36 cellular contexts compared by ENCODE assay signal in the genomic region with DNA sequence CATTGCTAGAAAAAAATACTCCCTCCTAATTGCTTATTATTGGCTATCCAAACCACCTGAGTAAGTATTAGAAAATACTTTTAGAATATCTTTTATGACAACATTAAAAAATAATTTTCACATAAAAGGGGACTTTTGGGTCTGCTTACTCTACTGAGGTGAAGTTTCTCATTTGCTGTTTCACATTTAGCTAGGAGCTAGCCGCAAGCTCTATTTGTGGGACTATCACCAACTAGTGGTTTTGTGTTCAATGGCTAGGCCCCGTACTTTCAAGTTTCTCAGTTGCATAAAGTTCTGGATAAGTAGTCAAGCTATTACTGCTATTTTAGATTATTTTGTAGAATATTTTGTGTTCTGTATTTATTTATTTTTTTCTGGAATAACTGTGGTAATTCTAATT.
DNase-seq lines count a peak whose midpoint lies in the region; ATAC-seq, FAIRE-seq and TF ChIP-seq lines count a peak whose summit lies in the region.
"Had no signal": no experiment of that assay in that cellular context is flagged by ENCODE, and none has a peak within 500 bp of the region (broad histone marks: within the 10 kb centered on the region; RNA-seq: fewer than 3 reads in every experiment).

No MANE protein-coding gene starts in this region.

- H3K36me3 Mint-ChIP-seq in stimulated activated naive B cell treated with anti-CD40 and anti-IgM and Interleukin-4, amounts not matched to agents 10 μg/mL and 1 μg/mL and 100 μg/mL, for 72 hours, result no peaks in the 10 kb centered on the region
- H3K36me3 Mint-ChIP-seq: activated naive CD4-positive, alpha-beta T cell treated with anti-CD3 and anti-CD28 coated beads, Interleukin-2, amount 50 U/mL, for 24 hours; brain; naive thymus-derived CD8-positive, alpha-beta T cell had no signal

- no peaks in the 10 kb centered on the region for H3K4me1 Mint-ChIP-seq in stimulated activated naive B cell treated with anti-CD40 and anti-IgM and Interleukin-4, amounts not matched to agents 10 μg/mL and 1 μg/mL and 100 μg/mL, for 72 hours
- H3K4me1 Mint-ChIP-seq: activated naive CD4-positive, alpha-beta T cell treated with anti-CD3 and anti-CD28 coated beads, Interleukin-2, amount 50 U/mL, for 24 hours; brain; naive thymus-derived CD8-positive, alpha-beta T cell had no signal

- peak overlapping the region; percentile 72; the same call in 1 of the 2 replicates for H3K27ac ChIP-seq in SK-N-MC
- H3K27ac ChIP-seq: gastroesophageal sphincter, prostate gland, right lobe of liver, spleen, stomach, tibial artery, VCaP had no signal

- FAIRE-seq in urothelium cell line (lab: Jason Lieb, UNC), result no peak
- FAIRE-seq: GM19239 had no signal

- intact Hi-C loops in Right ventricle myocardium superior (cut with DNase I), result no loop called here

- H3K9me3 Mint-ChIP-seq in stimulated activated naive B cell treated with anti-CD40 and anti-IgM and Interleukin-4, amounts not matched to agents 10 μg/mL and 1 μg/mL and 100 μg/mL, for 72 hours, result peaks cover 0 to 3% of the 10 kb centered on the region in 2 donors
- H3K9me3 Mint-ChIP-seq: activated naive CD4-positive, alpha-beta T cell treated with anti-CD3 and anti-CD28 coated beads, Interleukin-2, amount 50 U/mL, for 24 hours; brain had no signal

- no peak overlapping the region for H3K4me3 Mint-ChIP-seq in stimulated activated naive B cell treated with anti-CD40 and anti-IgM and Interleukin-4, amounts not matched to agents 10 μg/mL and 1 μg/mL and 100 μg/mL, for 72 hours
- H3K4me3 Mint-ChIP-seq: activated naive CD4-positive, alpha-beta T cell treated with anti-CD3 and anti-CD28 coated beads, Interleukin-2, amount 50 U/mL, for 24 hours; brain; naive thymus-derived CD8-positive, alpha-beta T cell had no signal

- H3K9me3 ChIP-seq in SK-N-MC (ENCODE audit: low read depth, low read length), result no peaks in the 10 kb centered on the region
- H3K9me3 ChIP-seq: BE2C, gastroesophageal sphincter, prostate gland, right lobe of liver, tibial artery had no signal

- H3K27ac Mint-ChIP-seq in stimulated activated naive B cell treated with anti-CD40 and anti-IgM and Interleukin-4, amounts not matched to agents 10 μg/mL and 1 μg/mL and 100 μg/mL, for 72 hours, result no peak overlapping the region
- H3K27ac Mint-ChIP-seq: activated naive CD4-positive, alpha-beta T cell treated with anti-CD3 and anti-CD28 coated beads, Interleukin-2, amount 50 U/mL, for 24 hours; brain; naive thymus-derived CD8-positive, alpha-beta T cell had no signal

- no peaks in the 10 kb centered on the region for H3K27me3 Mint-ChIP-seq in stimulated activated naive B cell treated with anti-CD40 and anti-IgM and Interleukin-4, amounts not matched to agents 10 μg/mL and 1 μg/mL and 100 μg/mL, for 72 hours
- H3K27me3 Mint-ChIP-seq: activated naive CD4-positive, alpha-beta T cell treated with anti-CD3 and anti-CD28 coated beads, Interleukin-2, amount 50 U/mL, for 24 hours; brain; naive thymus-derived CD8-positive, alpha-beta T cell had no signal

- peak; percentile 3 for TF ChIP-seq CTCF in GM12865 (IDR thresholded peaks at IDR 0.05; ENCODE audit: insufficient read depth, low read depth, low read length, missing control alignments)

- no peaks in the 10 kb centered on the region for H3K36me3 ChIP-seq in SK-N-MC (ENCODE audit: insufficient read depth, low read length)
- H3K36me3 ChIP-seq: BE2C, gastroesophageal sphincter, prostate gland, right lobe of liver, spleen, stomach, tibial artery had no signal

- DNase-seq in GM12865 (ENCODE audit: low read depth) (peak; percentile 73), SK-N-MC (ENCODE audit: low read depth, low spot score) (no peak), urothelium cell line (ENCODE audit: low spot score) (no peak), Right ventricle myocardium superior (no peak), D341Med (ENCODE audit: low spot score) (no peak)
- DNase-seq in stimulated activated naive B cell treated with anti-CD40 and anti-IgM and Interleukin-4, amounts not matched to agents 10 μg/mL and 1 μg/mL and 100 μg/mL, for 72 hours, result no peak
- DNase-seq: ACHN; activated CD4-positive, alpha-beta T cell treated with anti-CD3 and anti-CD28 coated beads for 4 hours; amniotic stem cell; BE2C; cerebellar nuclear complex; HCEC 1CT; hippocampal formation; left cardiac atrium; MV-4-11; naive thymus-derived CD8-positive, alpha-beta T cell; NCI-H1436 treated with DMSO at 0.1 percent for 48 hours; NCI-H2081 treated with DMSO at 0.1 percent for 48 hours; NCI-H226; NCI-H526 treated with DMSO at 0.1 percent for 48 hours; right lobe of liver; SIG-M5; spleen; stimulated activated CD4-positive, alpha-beta T cell treated with anti-CD3 and anti-CD28 coated beads, Interleukin-2, amount 100 ng/mL, for 24 hours; stomach; T-helper 9 cell; tibial artery had no signal

- ATAC-seq in GM21529 (IDR thresholded peaks at IDR 0.05; ENCODE audit: unreplicated experiment) (peak; percentile 44), HG03378 (IDR thresholded peaks at IDR 0.05; ENCODE audit: unreplicated experiment) (peak; percentile 58), Right ventricle myocardium superior (ENCODE audit: poor library complexity) (no peak)
- ATAC-seq in stimulated activated naive B cell treated with anti-CD40 and anti-IgM and Interleukin-4, amounts not matched to agents 10 μg/mL and 1 μg/mL and 100 μg/mL, for 72 hours (replicated peaks), result no peak
- ATAC-seq: gastroesophageal sphincter; left cardiac atrium; naive thymus-derived CD8-positive, alpha-beta T cell; right lobe of liver had no signal

- no peak overlapping the region for H3K9ac ChIP-seq in SK-N-MC (ENCODE audit: insufficient read length)

- H3K4me3 ChIP-seq in GM12865 (ENCODE audit: low read depth, low read length), result peak overlapping the region; percentile 8; the same call in 1 of the 2 replicates
- H3K4me3 ChIP-seq in SK-N-MC, result no peak overlapping the region
- H3K4me3 ChIP-seq: gastroesophageal sphincter, lung, prostate gland, right lobe of liver, spleen, stomach, tibial artery had no signal

Comparison
In these comparisons a context has a peak if more than half of its experiments do, and no peak if none do; other contexts are left out.
1. ATAC-seq: peak in GM21529 (single experiment) and HG03378 (single experiment); none in stimulated activated naive B cell treated with anti-CD40 and anti-IgM and Interleukin-4, amounts not matched to agents 10 μg/mL and 1 μg/mL and 100 μg/mL, for 72 hours (0 of 2) and Right ventricle myocardium superior (single experiment).